Comparison of ENCODE assay signal across 17 cellular contexts in genomic region chr20:14477125-14477524, GRCh38.
DNase-seq lines count a peak whose midpoint lies in the region; ATAC-seq, FAIRE-seq and TF ChIP-seq lines count a peak whose summit lies in the region.
"Had no signal": no experiment of that assay in that cellular context is flagged by ENCODE, and none has a peak within 500 bp of the region (broad histone marks: within the 10 kb centered on the region; RNA-seq: fewer than 3 reads in every experiment).

No MANE protein-coding gene starts in this region.

- no peak; a peak in 2 of 5 replicates for TF ChIP-seq RAD21 in A549 (conservative IDR thresholded peaks at IDR 0.05 in 1 of 2, IDR thresholded peaks at IDR 0.05 in 1 of 2)

- H3K27me3 ChIP-seq in left ventricle myocardium inferior (ENCODE audit: low read depth) (no peaks in the 10 kb centered on the region), tibial artery (no peaks in the 10 kb centered on the region)

- 50% methylated on average over 3 of the region's 3 CpGs for WGBS in A549 (ENCODE audit: missing lambda C conversion rate)

- ATAC-seq in A549 (peak; percentile 33 to 62; a peak in 1 of 6 replicates), HG03469 (IDR thresholded peaks at IDR 0.05; ENCODE audit: unreplicated experiment) (no peak)
- ATAC-seq: naive thymus-derived CD4-positive, alpha-beta T cell had no signal

- no peak for TF ChIP-seq EP300 in A549 (IDR thresholded peaks at IDR 0.05)

- no peak for TF ChIP-seq CTCF in A549 (IDR thresholded peaks at IDR 0.05)
- no peak for TF ChIP-seq CTCF in foreskin fibroblast (IDR thresholded peaks at IDR 0.05; ENCODE audit: low read depth, low read length)
- no peak for TF ChIP-seq CTCF in left ventricle myocardium inferior (IDR thresholded peaks at IDR 0.05; ENCODE audit: borderline replicate concordance)
- TF ChIP-seq CTCF in tibial artery (IDR thresholded peaks at IDR 0.05), result no peak

- POLR2A ChIA-PET in A549 (lab: Yijun Ruan, JAX), result no interaction called here

- DNase-seq in A549 (ENCODE audit: low read depth in 1 of 2, low spot score in 1 of 2), result peak in 1 of 2 experiments; percentile 37
- DNase-seq in H4 (ENCODE audit: low spot score), result peak; percentile 27
- peak; percentile 54 for DNase-seq in astrocyte of the hippocampus (ENCODE audit: low read depth, low spot score)
- peak; percentile 86 to 90 for DNase-seq in foreskin fibroblast
- DNase-seq in CD1c-positive myeloid dendritic cell (ENCODE audit: extremely low spot score), result no peak
- no peak for DNase-seq in left ventricle myocardium inferior
- no peak for DNase-seq in tibial artery
- DNase-seq: activated CD4-positive, alpha-beta T cell treated with anti-CD3 and anti-CD28 coated beads for 4 hours; Caco-2; naive thymus-derived CD4-positive, alpha-beta T cell; NCI-H1417 treated with DMSO at 0.1 percent for 48 hours; NCI-H345; SHP77 had no signal

- H3K4me2 ChIP-seq in A549, result 0 out of 3 replicates have a peak overlapping the region, but pooled peaks have one; percentile 2

- CTCF ChIA-PET in A549 (lab: Yijun Ruan, JAX), result interaction anchor here (0.6 kb wide), 1 partner anchor 55 kb away, joined by 4 read pairs; no protein-coding TSS in a partner anchor

- intact Hi-C loops in left ventricle myocardium inferior (cut with micrococcal nuclease) (no loop called here), tibial artery (cut with DNase I; ENCODE audit: low total_unique reads) (no loop called here)

- peak overlapping the region in 1 of 2 experiments; percentile 2; a peak in 1 of 6 replicates for H3K27ac ChIP-seq in A549
- H3K27ac ChIP-seq in left ventricle myocardium inferior (replicated peaks), result no peak overlapping the region
- H3K27ac ChIP-seq in tibial artery, result no peak overlapping the region
- H3K27ac ChIP-seq: thoracic aorta had no signal

- H3K36me3 ChIP-seq in left ventricle myocardium inferior (no peaks in the 10 kb centered on the region), tibial artery (no peaks in the 10 kb centered on the region)
- H3K36me3 ChIP-seq: thoracic aorta had no signal

- H3K4me1 ChIP-seq in A549 (peaks cover 5% of the 10 kb centered on the region; the same call in 1 of the 3 replicates), left ventricle myocardium inferior (no peaks in the 10 kb centered on the region), tibial artery (no peaks in the 10 kb centered on the region)
- H3K4me1 ChIP-seq: Caco-2 had no signal

- peak; percentile 46 for FAIRE-seq in A549 (lab: Jason Lieb, UNC)
- FAIRE-seq: A204.1, H1 had no signal

- TF ChIP-seq POLR2A in A549 (IDR thresholded peaks at IDR 0.05; ENCODE audit: low read length), result no peak

- no peaks in the 10 kb centered on the region for H3K9me3 ChIP-seq in A549
- H3K9me3 ChIP-seq in left ventricle myocardium inferior (replicated peaks), result no peaks in the 10 kb centered on the region
- no peaks in the 10 kb centered on the region for H3K9me3 ChIP-seq in tibial artery
- H3K9me3 ChIP-seq: Caco-2, thoracic aorta had no signal

- H3K4me3 ChIP-seq in A549 (no peak overlapping the region), foreskin fibroblast (ENCODE audit: low read depth in 1 of 2, low read length in 2 of 2) (no peak overlapping the region), left ventricle myocardium inferior (no peak overlapping the region), tibial artery (no peak overlapping the region)
- H3K4me3 ChIP-seq: thoracic aorta had no signal

TF ChIP-seq in A549, 52 proteins besides CTCF, POLR2A, EP300 and RAD21:
- TF ChIP-seq HMGXB4 (CRISPR knock-in tag; IDR thresholded peaks at IDR 0.05; ENCODE audit: borderline replicate concordance) (no peak), JUNB (IDR thresholded peaks at IDR 0.05) (0 out of 2 replicates have a peak, but pooled peaks have one; percentile 33), CEBPB (IDR thresholded peaks at IDR 0.05) (peak in 1 of 2 experiments; percentile 35; a peak in 1 of 4 replicates), REST (IDR thresholded peaks at IDR 0.05) (no peak), CHD4 (IDR thresholded peaks at IDR 0.05; ENCODE audit: borderline replicate concordance) (no peak)

Comparison
In these comparisons a context has a peak if more than half of its experiments do, and no peak if none do; other contexts are left out.
1. DNase-seq: peak in H4 (single experiment), astrocyte of the hippocampus (single experiment) and foreskin fibroblast (2 of 2); none in CD1c-positive myeloid dendritic cell (single experiment), left ventricle myocardium inferior (single experiment) and tibial artery (0 of 2).